30 cellular contexts compared by ENCODE assay signal in the genomic region with DNA sequence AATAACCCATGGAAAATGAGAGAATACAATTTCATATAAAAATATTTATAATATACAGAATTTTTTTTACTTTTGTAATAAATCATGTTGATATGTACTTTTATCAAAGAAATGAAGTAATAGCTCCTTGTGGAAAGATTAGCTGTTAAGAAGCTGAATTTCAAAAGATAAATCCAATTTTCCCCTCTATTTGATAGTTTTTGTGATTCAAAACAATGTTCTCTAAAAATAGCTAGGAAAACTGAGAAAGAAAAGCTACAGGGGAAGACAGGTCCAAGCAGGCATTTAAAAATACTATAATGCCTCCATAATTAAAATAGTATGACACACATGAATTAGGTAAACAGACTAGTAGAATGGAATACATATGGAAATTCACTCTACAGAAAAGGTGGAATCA. TPM values are rescaled to one million over a fixed set of nuclear protein-coding genes. Genes with fewer than 3 reads are reported as not detected.
DNase-seq lines count a peak whose midpoint lies in the region; ATAC-seq and FAIRE-seq lines count a peak whose summit lies in the region.
"Had no signal": no experiment of that assay in that cellular context is flagged by ENCODE, and none has a peak within 500 bp of the region (broad histone marks: within the 10 kb centered on the region; RNA-seq: fewer than 3 reads in every experiment).

No MANE protein-coding gene starts in this region.

- no peak overlapping the region for H3K4me3 Mint-ChIP-seq in activated T-cell treated with anti-CD3 and anti-CD28 coated beads, Interleukin-2, amount 50 U/mL, for 72 hours
- H3K4me3 Mint-ChIP-seq: B cell; CD14-positive monocyte; CD4-positive, alpha-beta memory T cell; CD4-positive, alpha-beta T cell; CD4-positive, CD25-positive, alpha-beta regulatory T cell; CD8-positive, alpha-beta memory T cell; CD8-positive, alpha-beta T cell had no signal

- no peak overlapping the region for H3K27ac Mint-ChIP-seq in activated T-cell treated with anti-CD3 and anti-CD28 coated beads, Interleukin-2, amount 50 U/mL, for 72 hours
- H3K27ac Mint-ChIP-seq: B cell; CD14-positive monocyte; CD4-positive, alpha-beta memory T cell; CD4-positive, alpha-beta T cell; CD4-positive, CD25-positive, alpha-beta regulatory T cell had no signal

- H3K36me3 Mint-ChIP-seq in activated T-cell treated with anti-CD3 and anti-CD28 coated beads, Interleukin-2, amount 50 U/mL, for 72 hours (ENCODE audit: insufficient read depth in 2 of 2) = peaks cover 6 to 14% of the 10 kb centered on the region in 2 donors

- H3K9me3 Mint-ChIP-seq in activated T-cell treated with anti-CD3 and anti-CD28 coated beads, Interleukin-2, amount 50 U/mL, for 72 hours = peaks cover 0 to 2% of the 10 kb centered on the region in 2 donors
- H3K9me3 Mint-ChIP-seq: CD8-positive, alpha-beta T cell had no signal

- H3K27me3 Mint-ChIP-seq in activated T-cell treated with anti-CD3 and anti-CD28 coated beads, Interleukin-2, amount 50 U/mL, for 72 hours (ENCODE audit: low read depth) = no peaks in the 10 kb centered on the region
- H3K27me3 Mint-ChIP-seq: B cell; CD4-positive, alpha-beta memory T cell; CD4-positive, alpha-beta T cell; CD4-positive, CD25-positive, alpha-beta regulatory T cell; CD8-positive, alpha-beta memory T cell had no signal

- DNase-seq in frontal cortex (ENCODE audit: low spot score in 2 of 2) (no peak), NCI-H446 treated with DMSO at 0.1 percent for 48 hours (lab: John Stamatoyannopoulos, UW) (no peak)
- DNase-seq in effector CD8-positive, alpha-beta T cell (lab: John Stamatoyannopoulos, UW) = no peak
- DNase-seq in activated T-cell treated with anti-CD3 and anti-CD28 coated beads, Interleukin-2, amount 50 U/mL, for 72 hours = no peak
- DNase-seq: 8988T; ACHN; AML-193; BE2C; C1 segment of cervical spinal cord; Caco-2; Calu3; CD4-positive, alpha-beta memory T cell; CD4-positive, alpha-beta T cell; CD4-positive, CD25-positive, alpha-beta regulatory T cell; CD8-positive, alpha-beta memory T cell; CD8-positive, alpha-beta T cell; COR-L47; DMS 273 treated with DMSO at 0.1 percent for 48 hours; DMS153; DMS53; DMS79; DMS79 treated with DMSO at 0.1 percent for 48 hours; DND-41; EL had no signal

- FAIRE-seq in A204.1 (lab: Jason Lieb, UNC) = peak; percentile 14
- peak; percentile 55 for FAIRE-seq in G401.6 (lab: Jason Lieb, UNC)
- peak; percentile 74 for FAIRE-seq in frontal cortex (lab: Jason Lieb, UNC)
- FAIRE-seq: A549, D721Med had no signal

- peaks cover 37% of the 10 kb centered on the region for H3K4me1 Mint-ChIP-seq in activated T-cell treated with anti-CD3 and anti-CD28 coated beads, Interleukin-2, amount 50 U/mL, for 72 hours (ENCODE audit: low read depth)
- H3K4me1 Mint-ChIP-seq: CD14-positive monocyte had no signal

- no peak for ATAC-seq in activated T-cell treated with anti-CD3 and anti-CD28 coated beads, Interleukin-2, amount 50 U/mL, for 72 hours (replicated peaks in 1 of 2)
- ATAC-seq: A549; CD8-positive, alpha-beta T cell had no signal

RNA-seq across cellular contexts. Expression of gene SCAPER, which starts 44.9 kb away (rescaled TPM):
- total RNA-seq in frontal cortex = 76.6 TPM
- 10 to 100 TPM; 30.9 to 34.7 TPM for total RNA-seq in activated T-cell treated with anti-CD3 and anti-CD28 coated beads, Interleukin-2, amount 50 U/mL, for 72 hours
